Comparison of ENCODE assay signal across 3 cellular contexts in genomic region chr6:116550796-116551195, GRCh38.
A peak's percentile ranks its signal among the peaks of the same experiment; 100 is the strongest.
TF ChIP-seq lines count a peak whose summit lies in the region.

No MANE protein-coding gene starts in this region.

TF ChIP-seq in HCT116, 20 proteins besides CTCF, POLR2A, EP300 and RAD21 (continued from another document):
- no peak for TF ChIP-seq REST (IDR thresholded peaks at IDR 0.05; ENCODE audit: low read depth)
- TF ChIP-seq FOSL1 (IDR thresholded peaks at IDR 0.05; ENCODE audit: low read depth): no peak
- no peak for TF ChIP-seq ZNF274 (IDR thresholded peaks at IDR 0.05; ENCODE audit: low read depth, low read length)
- no peak for TF ChIP-seq POLR2AphosphoS5 (IDR thresholded peaks at IDR 0.05; ENCODE audit: low read depth, low read length)
- no peak for TF ChIP-seq SP1 (IDR thresholded peaks at IDR 0.05; ENCODE audit: low read depth)
- no peak for TF ChIP-seq ZBTB33 (IDR thresholded peaks at IDR 0.05; ENCODE audit: extremely low read depth, insufficient replicate concordance, low read length)
- no peak for TF ChIP-seq EZH2phosphoT487 (IDR thresholded peaks at IDR 0.05; ENCODE audit: borderline replicate concordance)
- no peak for TF ChIP-seq TCF7L2 (IDR thresholded peaks at IDR 0.05; ENCODE audit: borderline replicate concordance, extremely low read depth, insufficient read depth, insufficient read length)
- TF ChIP-seq MAX (IDR thresholded peaks at IDR 0.05): no peak

TF ChIP-seq in WTC11, 78 proteins besides CTCF, POLR2A, EP300 and RAD21 (continued from another document):
- TF ChIP-seq ZBTB43 (CRISPR knock-in tag; IDR thresholded peaks at IDR 0.05) (no peak), NFATC4 (CRISPR knock-in tag; IDR thresholded peaks at IDR 0.05) (no peak), FOXP4 (CRISPR knock-in tag; IDR thresholded peaks at IDR 0.05) (no peak)

TF ChIP-seq in liver, 16 proteins besides CTCF, POLR2A, EP300 and RAD21 (continued from another document):
- peak; percentile 1 for TF ChIP-seq REST (IDR thresholded peaks at IDR 0.05)
- TF ChIP-seq SP1 (IDR thresholded peaks at IDR 0.05): peak; percentile 89
- TF ChIP-seq JUND (IDR thresholded peaks at IDR 0.05): no peak
- no peak for TF ChIP-seq ZBTB33 (IDR thresholded peaks at IDR 0.05)
- peak; percentile 69 for TF ChIP-seq FOXA2 (IDR thresholded peaks at IDR 0.05)
- TF ChIP-seq RXRA (IDR thresholded peaks at IDR 0.05): peak; percentile 75 to 96
- no peak for TF ChIP-seq HNF4G (IDR thresholded peaks at IDR 0.05)
- peak; percentile 23 for TF ChIP-seq NR2F2 (IDR thresholded peaks at IDR 0.05)
